ENCODE assay signal across 1 cellular context in the genomic region with DNA sequence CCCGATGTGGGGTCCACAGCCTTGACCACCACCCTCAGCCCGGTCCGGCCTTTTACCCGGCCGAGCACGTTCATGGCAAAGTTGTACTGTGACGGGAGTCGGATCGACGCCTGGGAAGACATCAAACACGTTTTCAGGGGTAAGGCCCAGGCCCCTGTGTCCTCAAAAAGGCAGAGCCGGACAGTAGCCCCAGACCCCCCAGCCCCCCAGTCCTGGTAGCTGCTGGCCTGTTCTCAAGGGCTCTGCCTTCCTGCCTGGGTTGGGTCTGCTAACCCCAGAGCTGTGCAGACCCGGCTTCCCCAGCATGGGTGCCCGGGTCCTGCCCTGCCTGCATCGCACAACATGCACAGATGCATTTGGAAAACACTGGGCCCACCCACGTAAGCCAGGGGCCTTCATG.
A peak's percentile ranks its signal among the peaks of the same experiment; 100 is the strongest.
TF ChIP-seq lines count a peak whose summit lies in the region.

No MANE protein-coding gene starts in this region.

TF ChIP-seq in K562, 482 proteins besides CTCF, POLR2A, EP300 and RAD21:
- no peak for TF ChIP-seq ZNF778 (CRISPR knock-in tag; IDR thresholded peaks at IDR 0.05)
- TF ChIP-seq KLF13 (tag; IDR thresholded peaks at IDR 0.05; ENCODE audit: borderline replicate concordance, low read depth) = no peak
- peak; percentile 77 for TF ChIP-seq RBM22 (IDR thresholded peaks at IDR 0.05; ENCODE audit: low read depth, low read length, poor library complexity, severe bottlenecking)
- TF ChIP-seq TFAM (CRISPR knock-in tag; conservative IDR thresholded peaks at IDR 0.05) = no peak
- TF ChIP-seq BCLAF1 (IDR thresholded peaks at IDR 0.05; ENCODE audit: borderline replicate concordance in 1 of 2, control insufficient read depth in 1 of 2, low read depth in 2 of 2, low read length in 1 of 2) = no peak
- no peak for TF ChIP-seq PRPF4 (IDR thresholded peaks at IDR 0.05; ENCODE audit: insufficient read depth, low read depth, low read length, poor library complexity, severe bottlenecking)
- no peak for TF ChIP-seq THRAP3 (IDR thresholded peaks at IDR 0.05; ENCODE audit: borderline replicate concordance)
- peak; percentile 59 for TF ChIP-seq POLR2G (IDR thresholded peaks at IDR 0.05; ENCODE audit: low read depth, low read length)
